In the genomic region with DNA sequence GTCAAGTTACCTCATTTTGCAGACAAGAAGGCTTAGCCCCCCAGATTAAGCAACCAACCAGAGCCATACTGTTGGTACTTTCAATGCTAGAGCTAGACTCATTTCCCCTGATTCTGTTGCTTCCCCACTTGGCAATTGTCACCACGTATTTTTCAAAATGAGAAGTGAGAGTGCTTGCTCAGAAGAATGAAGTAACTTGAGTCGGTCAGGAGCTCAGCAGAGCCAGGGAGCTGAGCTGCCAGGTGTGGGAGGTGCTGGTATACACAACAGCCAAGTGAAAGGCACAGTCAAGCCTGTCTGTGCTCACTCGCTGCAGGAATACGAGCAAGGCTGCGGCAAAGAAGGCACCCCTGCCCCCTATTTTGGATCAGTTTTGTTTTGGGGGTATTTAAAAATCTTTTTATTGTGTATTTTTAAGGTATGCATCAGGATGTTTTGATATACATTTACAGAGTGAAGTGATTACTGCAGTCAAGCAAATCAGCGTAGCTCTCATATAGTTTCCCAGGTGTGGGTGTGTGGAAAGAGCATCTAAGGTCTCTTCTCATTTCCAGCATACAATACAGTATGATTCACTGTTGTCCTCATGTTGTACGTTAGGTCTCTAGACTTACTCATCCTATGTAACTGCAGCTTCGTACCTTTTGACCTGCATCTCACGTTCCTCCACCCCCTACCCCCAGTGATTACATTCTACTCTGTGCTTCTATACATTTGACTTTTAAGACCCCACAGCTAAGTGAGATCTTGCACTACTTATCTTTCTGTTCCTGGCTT, we compare ENCODE assay signal across 10 cellular contexts.
A peak's percentile ranks its signal among the peaks of the same experiment; 100 is the strongest.
DNase-seq lines count a peak whose midpoint lies in the region; ATAC-seq lines count a peak whose summit lies in the region.
"Had no signal": no experiment of that assay in that cellular context is flagged by ENCODE, and none has a peak within 500 bp of the region (broad histone marks: within the 10 kb centered on the region; RNA-seq: fewer than 3 reads in every experiment).

No MANE protein-coding gene starts in this region.

- H3K27me3 Mint-ChIP-seq in stimulated activated naive CD8-positive, alpha-beta T cell treated with anti-CD3 and anti-CD28 coated beads, Interleukin-15, amount 100 ng/mL, for 72 hours, result no peaks in the 10 kb centered on the region
- H3K27me3 Mint-ChIP-seq: CD4-positive, alpha-beta T cell had no signal

- DNase-seq in germinal center (ENCODE audit: low spot score), result peak; percentile 20
- DNase-seq in SHP77 (lab: John Stamatoyannopoulos, UW), result no peak
- no peak for DNase-seq in stimulated activated CD4-positive, alpha-beta T cell treated with anti-CD3 and anti-CD28 coated beads, Interleukin-12 subunit alpha, Interleukin-12 subunit beta, amount 100 ng/mL, for 4 hours
- DNase-seq in stimulated activated naive CD8-positive, alpha-beta T cell treated with anti-CD3 and anti-CD28 coated beads, Interleukin-15, amount 100 ng/mL, for 72 hours, result no peak
- DNase-seq in AML-193 (lab: John Stamatoyannopoulos, UW), result no peak
- DNase-seq: activated effector memory CD4-positive, alpha-beta T cell treated with anti-CD3 and anti-CD28 coated beads, Interleukin-2, amount 50 U/mL, for 16 hours; CD4-positive, alpha-beta T cell had no signal

- no peak overlapping the region for H3K27ac Mint-ChIP-seq in stimulated activated naive CD8-positive, alpha-beta T cell treated with anti-CD3 and anti-CD28 coated beads, Interleukin-15, amount 100 ng/mL, for 72 hours
- H3K27ac Mint-ChIP-seq: CD4-positive, alpha-beta T cell had no signal

- H3K4me1 Mint-ChIP-seq in stimulated activated naive CD8-positive, alpha-beta T cell treated with anti-CD3 and anti-CD28 coated beads, Interleukin-15, amount 100 ng/mL, for 72 hours, result no peaks in the 10 kb centered on the region

- H3K4me3 Mint-ChIP-seq in stimulated activated naive CD8-positive, alpha-beta T cell treated with anti-CD3 and anti-CD28 coated beads, Interleukin-15, amount 100 ng/mL, for 72 hours, result no peak overlapping the region
- H3K4me3 Mint-ChIP-seq: CD4-positive, alpha-beta T cell had no signal

- peak; percentile 89 for ATAC-seq in GM18502 (IDR thresholded peaks at IDR 0.05; ENCODE audit: poor library complexity, unreplicated experiment)
- peak; percentile 91 for ATAC-seq in GM21576 (IDR thresholded peaks at IDR 0.05; ENCODE audit: unreplicated experiment)
- ATAC-seq in HG03460 (IDR thresholded peaks at IDR 0.05; ENCODE audit: unreplicated experiment), result peak; percentile 85
- ATAC-seq in stimulated activated naive CD8-positive, alpha-beta T cell treated with anti-CD3 and anti-CD28 coated beads, Interleukin-15, amount 100 ng/mL, for 72 hours, result no peak

- no peaks in the 10 kb centered on the region for H3K9me3 Mint-ChIP-seq in stimulated activated naive CD8-positive, alpha-beta T cell treated with anti-CD3 and anti-CD28 coated beads, Interleukin-15, amount 100 ng/mL, for 72 hours
- H3K9me3 Mint-ChIP-seq: CD4-positive, alpha-beta T cell had no signal
